1 cellular context compared by ENCODE assay signal in genomic region chr19:13100031-13100588, GRCh38.
TF ChIP-seq lines count a peak whose summit lies in the region.

No MANE protein-coding gene starts in this region.

TF ChIP-seq in GM12878, 131 proteins besides CTCF, POLR2A, EP300 and RAD21 (continued from another document and continues in another):
- TF ChIP-seq USF2 (IDR thresholded peaks at IDR 0.05; ENCODE audit: borderline replicate concordance, low read depth, low read length) = no peak; the same call in 1 of the 2 replicates
- peak; percentile 69; the same call in 1 of the 2 replicates for TF ChIP-seq ZNF207 (IDR thresholded peaks at IDR 0.05; ENCODE audit: borderline replicate concordance)
- peak; percentile 94 for TF ChIP-seq TBL1XR1 (IDR thresholded peaks at IDR 0.05; ENCODE audit: low read depth, low read length)
- TF ChIP-seq ZBTB4 (CRISPR knock-in tag; IDR thresholded peaks at IDR 0.05) = no peak
- no peak for TF ChIP-seq YBX1 (IDR thresholded peaks at IDR 0.05)
- no peak for TF ChIP-seq STAT3 (IDR thresholded peaks at IDR 0.05; ENCODE audit: low read depth, low read length)
- TF ChIP-seq MEF2B (IDR thresholded peaks at IDR 0.05; ENCODE audit: partially characterized antibody, poor library complexity, severe bottlenecking) = peak; percentile 88
- peak; percentile 98 for TF ChIP-seq ZBED1 (IDR thresholded peaks at IDR 0.05; ENCODE audit: borderline replicate concordance)
- TF ChIP-seq MYC (IDR thresholded peaks at IDR 0.05; ENCODE audit: insufficient read depth, insufficient read length, insufficient replicate concordance, low read length, severe bottlenecking) = peak; percentile 61
- TF ChIP-seq MXI1 (IDR thresholded peaks at IDR 0.05; ENCODE audit: low read depth, low read length) = no peak
- no peak for TF ChIP-seq SUZ12 (IDR thresholded peaks at IDR 0.05; ENCODE audit: unreplicated experiment)
- TF ChIP-seq E4F1 (IDR thresholded peaks at IDR 0.05; ENCODE audit: borderline replicate concordance, partially characterized antibody) = no peak
- peak; percentile 73; the same call in 1 of the 2 replicates for TF ChIP-seq RAD51 (IDR thresholded peaks at IDR 0.05)
- TF ChIP-seq USF1 (IDR thresholded peaks at IDR 0.05; ENCODE audit: borderline replicate concordance, extremely low read length, insufficient read depth, low read depth, low read length) = no peak
- TF ChIP-seq YY1 (IDR thresholded peaks at IDR 0.05; ENCODE audit: low read depth, low read length) = no peak; the same call in 1 of the 2 replicates
- TF ChIP-seq IKZF2 (IDR thresholded peaks at IDR 0.05) = peak; percentile 95 to 98
- no peak for TF ChIP-seq NFYA (IDR thresholded peaks at IDR 0.05; ENCODE audit: borderline replicate concordance, low read depth, low read length)
- TF ChIP-seq STAT1 (conservative IDR thresholded peaks at IDR 0.05) = peak; percentile 81; the same call in 1 of the 2 replicates
- TF ChIP-seq REST (IDR thresholded peaks at IDR 0.05; ENCODE audit: low read depth, low read length) = 0 out of 2 replicates have a peak, but pooled peaks have one; percentile 5
- no peak for TF ChIP-seq NFXL1 (IDR thresholded peaks at IDR 0.05; ENCODE audit: borderline replicate concordance)
- TF ChIP-seq MYB (IDR thresholded peaks at IDR 0.05; ENCODE audit: borderline replicate concordance, low read depth, low read length) = no peak
- TF ChIP-seq TCF12 (IDR thresholded peaks at IDR 0.05; ENCODE audit: low read depth, low read length) = peak; percentile 89
- no peak for TF ChIP-seq ZNF687 (IDR thresholded peaks at IDR 0.05)
- TF ChIP-seq CHD1 (IDR thresholded peaks at IDR 0.05; ENCODE audit: low read depth, low read length) = no peak
- TF ChIP-seq NBN (IDR thresholded peaks at IDR 0.05) = peak; percentile 100
- TF ChIP-seq ZNF384 (IDR thresholded peaks at IDR 0.05; ENCODE audit: borderline replicate concordance, low read depth, low read length) = no peak
- no peak for TF ChIP-seq SMC3 (IDR thresholded peaks at IDR 0.05; ENCODE audit: borderline replicate concordance, low read length)
- TF ChIP-seq FOXK2 (IDR thresholded peaks at IDR 0.05) = peak; percentile 63; the same call in 1 of the 2 replicates
- TF ChIP-seq ATF3 (IDR thresholded peaks at IDR 0.05; ENCODE audit: borderline replicate concordance, extremely low read depth, low read depth, low read length) = no peak
- peak; percentile 100 for TF ChIP-seq IRF4 (IDR thresholded peaks at IDR 0.05; ENCODE audit: low read depth, low read length)
- TF ChIP-seq NR2C1 (IDR thresholded peaks at IDR 0.05) = no peak
- no peak for TF ChIP-seq ZBTB40 (IDR thresholded peaks at IDR 0.05; ENCODE audit: borderline replicate concordance)
- TF ChIP-seq SUPT20H (IDR thresholded peaks at IDR 0.05; ENCODE audit: borderline replicate concordance, control insufficient read depth, low read depth, low read length) = no peak
- peak; percentile 71 for TF ChIP-seq SMARCA5 (IDR thresholded peaks at IDR 0.05)
- TF ChIP-seq JUNB (IDR thresholded peaks at IDR 0.05) = peak; percentile 100
- TF ChIP-seq ZNF622 (IDR thresholded peaks at IDR 0.05) = no peak
- TF ChIP-seq ATF7 (IDR thresholded peaks at IDR 0.05; ENCODE audit: low read depth) = peak; percentile 88
